ENCODE assay signal across 30 cellular contexts in the genomic region with DNA sequence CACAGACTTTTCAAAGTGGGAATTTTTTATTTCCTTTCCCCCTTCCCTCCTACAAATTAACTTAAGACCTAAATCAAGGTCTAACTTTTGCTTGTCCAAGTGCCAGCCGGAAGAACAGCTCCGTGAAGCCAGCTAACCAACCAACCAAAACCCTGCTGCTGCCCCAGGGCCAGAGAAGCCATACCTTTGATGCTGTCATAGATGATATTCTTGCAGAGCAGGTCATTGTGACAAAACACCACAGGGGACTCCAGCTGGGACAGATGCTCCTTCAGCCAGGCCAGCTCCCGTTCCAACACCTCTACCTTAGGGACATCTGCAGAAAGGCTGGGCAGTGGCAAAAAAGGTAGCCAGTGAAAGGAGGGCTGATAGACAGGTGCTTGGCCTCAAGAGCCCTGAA. TPM values are rescaled to one million over a fixed set of nuclear protein-coding genes. Genes with fewer than 3 reads are reported as not detected.
"Had no signal": no experiment of that assay in that cellular context is flagged by ENCODE, and none has a peak within 500 bp of the region (broad histone marks: within the 10 kb centered on the region; RNA-seq: fewer than 3 reads in every experiment).

No MANE protein-coding gene starts in this region.

- H3K9me3 Mint-ChIP-seq: stimulated activated effector memory CD8-positive, alpha-beta T cell treated with anti-CD3 and anti-CD28 coated beads, Interleukin-12 subunit alpha, Interleukin-12 subunit beta, amount 100 ng/mL, for 72 hours; stimulated activated naive B cell treated with anti-CD40 and anti-IgM and Interleukin-4, amounts not matched to agents 10 μg/mL and 1 μg/mL and 100 μg/mL, for 72 hours; stimulated activated naive CD8-positive, alpha-beta T cell treated with anti-CD3 and anti-CD28 coated beads, Interleukin-15, amount 100 ng/mL, for 72 hours; stimulated activated naive CD8-positive, alpha-beta T cell treated with anti-CD3 and anti-CD28 coated beads, Interleukin-15, Interleukin-2, amounts not matched to agents 100 ng/mL and 50 ng/mL, for 24 hours; type B pancreatic cell had no signal

- H3K27ac Mint-ChIP-seq: stimulated activated memory B cell treated with anti-CD40 and anti-IgM and Interleukin-4, amounts not matched to agents 10 μg/mL and 1 μg/mL and 100 μg/mL, for 72 hours; stimulated activated naive B cell treated with anti-CD40 and anti-IgM and Interleukin-4, amounts not matched to agents 10 μg/mL and 1 μg/mL and 100 μg/mL, for 72 hours; stimulated activated naive CD8-positive, alpha-beta T cell treated with anti-CD3 and anti-CD28 coated beads, Interleukin-15, amount 100 ng/mL, for 72 hours; stimulated activated naive CD8-positive, alpha-beta T cell treated with anti-CD3 and anti-CD28 coated beads, Interleukin-15, Interleukin-2, amounts not matched to agents 100 ng/mL and 50 ng/mL, for 24 hours; type B pancreatic cell had no signal

- H3K27me3 Mint-ChIP-seq: stimulated activated naive CD8-positive, alpha-beta T cell treated with anti-CD3 and anti-CD28 coated beads, Interleukin-15, amount 100 ng/mL, for 72 hours; type B pancreatic cell had no signal

- H3K36me3 ChIP-seq: thyroid gland, transverse colon, upper lobe of right lung, uterus had no signal

- H3K4me3 Mint-ChIP-seq: stimulated activated effector memory CD8-positive, alpha-beta T cell treated with anti-CD3 and anti-CD28 coated beads, Interleukin-12 subunit alpha, Interleukin-12 subunit beta, amount 100 ng/mL, for 72 hours; stimulated activated memory B cell treated with anti-CD40 and anti-IgM and Interleukin-4, amounts not matched to agents 10 μg/mL and 1 μg/mL and 100 μg/mL, for 72 hours; stimulated activated naive B cell treated with anti-CD40 and anti-IgM and Interleukin-4, amounts not matched to agents 10 μg/mL and 1 μg/mL and 100 μg/mL, for 72 hours; stimulated activated naive CD8-positive, alpha-beta T cell treated with anti-CD3 and anti-CD28 coated beads, Interleukin-15, amount 100 ng/mL, for 72 hours; stimulated activated naive CD8-positive, alpha-beta T cell treated with anti-CD3 and anti-CD28 coated beads, Interleukin-15, Interleukin-2, amounts not matched to agents 100 ng/mL and 50 ng/mL, for 24 hours; type B pancreatic cell had no signal

- H3K4me3 ChIP-seq: stomach, suprapubic skin, testis, thoracic aorta, thyroid gland, tibial artery, tibial nerve, transverse colon, upper lobe of left lung, upper lobe of right lung, uterus, vagina had no signal

- H3K36me3 Mint-ChIP-seq: stimulated activated effector memory CD8-positive, alpha-beta T cell treated with anti-CD3 and anti-CD28 coated beads, Interleukin-12 subunit alpha, Interleukin-12 subunit beta, amount 100 ng/mL, for 72 hours; stimulated activated memory B cell treated with anti-CD40 and anti-IgM and Interleukin-4, amounts not matched to agents 10 μg/mL and 1 μg/mL and 100 μg/mL, for 72 hours had no signal

- ATAC-seq: stimulated activated effector memory CD8-positive, alpha-beta T cell treated with anti-CD3 and anti-CD28 coated beads, Interleukin-12 subunit alpha, Interleukin-12 subunit beta, amount 100 ng/mL, for 72 hours; stimulated activated memory B cell treated with anti-CD40 and anti-IgM and Interleukin-4, amounts not matched to agents 10 μg/mL and 1 μg/mL and 100 μg/mL, for 72 hours; stimulated activated naive B cell treated with anti-CD40 and anti-IgM and Interleukin-4, amounts not matched to agents 10 μg/mL and 1 μg/mL and 100 μg/mL, for 72 hours; stimulated activated naive CD8-positive, alpha-beta T cell treated with anti-CD3 and anti-CD28 coated beads, Interleukin-15, amount 100 ng/mL, for 72 hours; upper lobe of right lung had no signal

- DNase-seq: stimulated activated CD4-positive, alpha-beta T cell treated with anti-CD3 and anti-CD28 coated beads, Interleukin-2, amount 100 ng/mL, for 48 hours; stimulated activated CD4-positive, alpha-beta T cell treated with anti-CD3 and anti-CD28 coated beads, Interleukin-4, amount 100 ng/mL, for 1 hour; stimulated activated CD4-positive, alpha-beta T cell treated with anti-CD3 and anti-CD28 coated beads, Interleukin-4, amount 100 ng/mL, for 24 hours; stimulated activated CD4-positive, alpha-beta T cell treated with anti-CD3 and anti-CD28 coated beads, Interleukin-4, amount 100 ng/mL, for 4 hours; stimulated activated CD8-positive, alpha-beta memory T cell treated with anti-CD3 and anti-CD28 coated beads, Interleukin-4, amount 100 ng/mL, for 48 hours; stimulated activated naive B cell treated with anti-CD40 and anti-IgM and Interleukin-4, amounts not matched to agents 10 μg/mL and 1 μg/mL and 100 μg/mL, for 72 hours; stimulated activated naive CD4-positive, alpha-beta T cell; stimulated activated naive CD4-positive, alpha-beta T cell treated with Interleukin-2 at 50 U/mL for 16 hours; stimulated activated naive CD8-positive, alpha-beta T cell treated with anti-CD3 and anti-CD28 coated beads, Interleukin-15, amount 100 ng/mL, for 72 hours; stimulated activated naive CD8-positive, alpha-beta T cell treated with anti-CD3 and anti-CD28 coated beads, Interleukin-15, Interleukin-2, amounts not matched to agents 100 U/mL and 50 U/mL, for 24 hours; stomach; substantia nigra; testis; thyroid gland; tibial artery; transverse colon; upper lobe of left lung; upper lobe of right lung; uterus had no signal

- H3K27me3 ChIP-seq: stomach, suprapubic skin, testis, thyroid gland, tibial artery, tibial nerve, transverse colon, upper lobe of left lung, upper lobe of right lung, uterus, vagina had no signal

- H3K4me1 Mint-ChIP-seq: stimulated activated effector memory CD8-positive, alpha-beta T cell treated with anti-CD3 and anti-CD28 coated beads, Interleukin-12 subunit alpha, Interleukin-12 subunit beta, amount 100 ng/mL, for 72 hours; stimulated activated memory B cell treated with anti-CD40 and anti-IgM and Interleukin-4, amounts not matched to agents 10 μg/mL and 1 μg/mL and 100 μg/mL, for 72 hours; stimulated activated naive B cell treated with anti-CD40 and anti-IgM and Interleukin-4, amounts not matched to agents 10 μg/mL and 1 μg/mL and 100 μg/mL, for 72 hours had no signal

RNA-seq across cellular contexts. Expression of a gene that starts 25.0 kb away (rescaled TPM):
- total RNA-seq: stomach, subcutaneous adipose tissue, temporal lobe, testis, thoracic aorta, thyroid gland, tibial nerve, vagina had no signal

RNA-seq across cellular contexts. Expression of a gene that starts 55.2 kb away (rescaled TPM):
- total RNA-seq: subcutaneous adipose tissue, suprapubic skin, temporal lobe, thoracic aorta, thyroid gland, tibial nerve, transverse colon, urinary bladder, uterus, vagina had no signal
